In genomic region chr17:50289268-50289667, GRCh38 we compare ENCODE assay signal across 10 cellular contexts. TPM values are rescaled to one million over a fixed set of nuclear protein-coding genes. Genes with fewer than 3 reads are reported as not detected.
DNase-seq lines count a peak whose midpoint lies in the region; ATAC-seq, FAIRE-seq and TF ChIP-seq lines count a peak whose summit lies in the region.
"Had no signal": no experiment of that assay in that cellular context is flagged by ENCODE, and none has a peak within 500 bp of the region (broad histone marks: within the 10 kb centered on the region; RNA-seq: fewer than 3 reads in every experiment).

No MANE protein-coding gene starts in this region.

- WGBS in right lobe of liver (ENCODE audit: insufficient coverage, low coverage, low lambda C conversion rate, missing lambda C conversion rate) = 50% methylated on average over 2 of the region's 3 CpGs
- 53% methylated on average over 3 of the region's 3 CpGs for WGBS in HepG2 (ENCODE audit: low lambda C conversion rate)
- 10 to 14% methylated on average over 3 of the region's 3 CpGs for WGBS in aorta, 2 donors

- H3K79me2 ChIP-seq in HepG2 (ENCODE audit: insufficient read depth, low read length) = no peaks in the 10 kb centered on the region

- H3K4me2 ChIP-seq in HepG2 (ENCODE audit: low read depth, low read length) = no peak overlapping the region

- in situ Hi-C loops in HepG2 (cut with HindIII; ENCODE audit: extremely low pct_ligation_motif_present, low pct_unique_long_range_greater_than_20kb) = no loop called here

- POLR2A ChIA-PET in HepG2 (lab: Yijun Ruan, JAX) = interaction anchor here (0.9 kb wide), 1 partner anchor 111 kb away, joined by 4 read pairs; no protein-coding TSS in a partner anchor

- CTCF ChIA-PET in HepG2 (lab: Yijun Ruan, JAX; ENCODE audit: low intra/inter-chr PET ratio, low total read pairs) = no interaction called here

- no peaks in the 10 kb centered on the region for H4K20me1 ChIP-seq in HepG2 (ENCODE audit: insufficient read depth, low read length)

- H3K9me3 Mint-ChIP-seq in chondrocyte (ENCODE audit: low read depth) = no peaks in the 10 kb centered on the region
- H3K9me3 Mint-ChIP-seq: CD4-positive, CD25-positive, alpha-beta regulatory T cell had no signal

- TF ChIP-seq POLR2A in right lobe of liver (IDR thresholded peaks at IDR 0.05) = no peak
- no peak for TF ChIP-seq POLR2A in HepG2 (IDR thresholded peaks at IDR 0.05; ENCODE audit: insufficient read depth in 1 of 2, low read depth in 2 of 2, low read length in 2 of 2)

- TF ChIP-seq EP300 in HepG2 (IDR thresholded peaks at IDR 0.05; ENCODE audit: low read depth in 2 of 2, low read length in 2 of 2) (no peak), HepG2 (CRISPR knock-in tag; IDR thresholded peaks at IDR 0.05; ENCODE audit: borderline replicate concordance) (no peak)

- H3K4me3 Mint-ChIP-seq in chondrocyte (ENCODE audit: unreplicated experiment) = peak overlapping the region; percentile 79
- H3K4me3 Mint-ChIP-seq: CD4-positive, CD25-positive, alpha-beta regulatory T cell had no signal

- H3K27ac ChIP-seq in right lobe of liver (peak overlapping the region in 2 of 3 donors; percentile 29 to 65), HepG2 (ENCODE audit: extremely low read length, insufficient read depth, low read length) (no peak overlapping the region), mucosa of rectum (ENCODE audit: low read depth in 2 of 2, low read length in 2 of 2) (peak overlapping the region; percentile 69 to 78), aorta (ENCODE audit: low read depth in 1 of 2, low read length in 2 of 2) (peak overlapping the region; percentile 90 to 96)

- H3K4me3 ChIP-seq in right lobe of liver (no peak overlapping the region), HepG2 (replicated peaks in 1 of 3; ENCODE audit: insufficient read depth in 1 of 3, low read depth in 2 of 3, low read length in 3 of 3) (no peak overlapping the region), mucosa of rectum (ENCODE audit: low read length in 2 of 2) (no peak overlapping the region), aorta (ENCODE audit: low read length in 2 of 2) (peak overlapping the region; percentile 6 to 29)

- H3K9me3 ChIP-seq in right lobe of liver (no peaks in the 10 kb centered on the region), HepG2 (ENCODE audit: low read length) (no peaks in the 10 kb centered on the region), mucosa of rectum (ENCODE audit: control insufficient read depth in 2 of 2, low read length in 2 of 2) (no peaks in the 10 kb centered on the region), aorta (ENCODE audit: control insufficient read depth, low read length) (no peaks in the 10 kb centered on the region)

- H3K36me3 ChIP-seq in right lobe of liver (no peaks in the 10 kb centered on the region), HepG2 (replicated peaks in 1 of 2; ENCODE audit: control insufficient read depth in 1 of 2, insufficient read depth in 2 of 2, low read length in 2 of 2) (no peaks in the 10 kb centered on the region), mucosa of rectum (ENCODE audit: control insufficient read depth in 2 of 2, insufficient read depth in 2 of 2, low read length in 2 of 2) (no peaks in the 10 kb centered on the region), aorta (ENCODE audit: control insufficient read depth in 1 of 2, insufficient read depth in 2 of 2, low read length in 1 of 2) (no peaks in the 10 kb centered on the region)

- ATAC-seq in right lobe of liver (peak in 2 of 4 donors; percentile 4 to 40), HepG2 (no peak), aorta (ENCODE audit: low FRiP score) (peak; percentile 59), HG03175 (IDR thresholded peaks at IDR 0.05; ENCODE audit: unreplicated experiment) (no peak)

- peaks cover 0 to 29% (median 2%) of the 10 kb centered on the region in 4 donors for H3K4me1 ChIP-seq in right lobe of liver
- H3K4me1 ChIP-seq in HepG2 (ENCODE audit: insufficient read depth, low read length) = peaks cover 10% of the 10 kb centered on the region; the same call in 1 of the 2 replicates
- peaks cover 8 to 18% of the 10 kb centered on the region in 2 donors for H3K4me1 ChIP-seq in mucosa of rectum (ENCODE audit: control insufficient read depth in 2 of 2, insufficient read depth in 2 of 2, low read length in 2 of 2)
- no peaks in the 10 kb centered on the region for H3K4me1 ChIP-seq in aorta (ENCODE audit: control insufficient read depth in 1 of 2, insufficient read depth in 2 of 2, low read length in 2 of 2)

- H3K9ac ChIP-seq in HepG2 (ENCODE audit: insufficient read depth, low read depth, low read length) (no peak overlapping the region), mucosa of rectum (ENCODE audit: low read depth in 1 of 2, low read length in 2 of 2) (no peak overlapping the region)

- TF ChIP-seq CTCF in right lobe of liver (IDR thresholded peaks at IDR 0.05) = no peak
- TF ChIP-seq CTCF in HepG2 (CRISPR knock-in tag; IDR thresholded peaks at IDR 0.05) = no peak
- TF ChIP-seq CTCF in chondrocyte (IDR thresholded peaks at IDR 0.05) = no peak

- peaks cover 12% of the 10 kb centered on the region for H3K36me3 Mint-ChIP-seq in chondrocyte (ENCODE audit: low read depth)
- H3K36me3 Mint-ChIP-seq: CD4-positive, CD25-positive, alpha-beta regulatory T cell had no signal

- BruUV-seq in HepG2 (replicated peaks; lab: Mats Ljungman, UMichigan) = no TSS peak

- H3K27me3 Mint-ChIP-seq in chondrocyte (ENCODE audit: low read depth) = no peaks in the 10 kb centered on the region

- intact Hi-C loops in right lobe of liver (cut with DNase I) (no loop called here), HepG2 (cut with micrococcal nuclease; ENCODE audit: unreplicated experiment) (no loop called here), aorta (cut with DNase I) (no loop called here)

- H2AFZ ChIP-seq in HepG2 (ENCODE audit: low read length) = no peak overlapping the region

- H3K27me3 ChIP-seq in right lobe of liver (no peaks in the 10 kb centered on the region), HepG2 (ENCODE audit: control insufficient read depth in 1 of 2, insufficient read depth in 2 of 2, low read length in 2 of 2) (peaks cover 2 to 14% of the 10 kb centered on the region in 2 experiments; a peak in 3 of 5 replicates), mucosa of rectum (ENCODE audit: control insufficient read depth in 2 of 2, insufficient read depth in 2 of 2, low read length in 2 of 2) (peaks cover 0 to 2% of the 10 kb centered on the region in 2 donors), aorta (ENCODE audit: control insufficient read depth in 1 of 2, insufficient read depth in 2 of 2, low read length in 1 of 2) (no peaks in the 10 kb centered on the region)

- peaks cover 85% of the 10 kb centered on the region for H3K4me1 Mint-ChIP-seq in chondrocyte (ENCODE audit: low read depth)

- no peak for FAIRE-seq in HepG2 (lab: Jason Lieb, UNC)

- H3K27ac Mint-ChIP-seq in chondrocyte (ENCODE audit: unreplicated experiment) = peak overlapping the region; percentile 99

- DNase-seq in right lobe of liver = peak in 1 of 3 donors; percentile 9
- DNase-seq in HepG2 (ENCODE audit: low spot score) = no peak
- peak; percentile 3 for DNase-seq in chondrocyte (ENCODE audit: low spot score)
- peak in 1 of 2 donors; percentile 48 for DNase-seq in aorta
- DNase-seq in LoVo (ENCODE audit: low spot score) = no peak
- DNase-seq in NCI-H69 (lab: John Stamatoyannopoulos, UW) = no peak
- DNase-seq: activated T-cell treated with anti-CD3 and anti-CD28 coated beads, Interleukin-2, amount 50 U/mL, for 1 hour; CD4-positive, CD25-positive, alpha-beta regulatory T cell had no signal

- no peak for TF ChIP-seq RAD21 in HepG2 (CRISPR knock-in tag; IDR thresholded peaks at IDR 0.05)

RNA-seq across cellular contexts. Expression of gene TMEM92, which starts 15.0 kb away (rescaled TPM):
- total RNA-seq in right lobe of liver (10 to 100 TPM in 1 of 6 experiments, 1 to 10 TPM in 5; 1.5 to 20.0 (median 8.7) TPM), HepG2 (2016; rRNA removed; fragmentation: Illumina TruSeq; extraction: Trizol) (not detected in 2 replicates), chondrocyte (1.6 to 1.7 TPM (median 1.7 TPM) in 3 replicates), aorta (1 to 10 TPM in 1 of 2 donors, under 1 TPM in 1; 0.94 to 1.4 TPM)
- total RNA-seq in HepG2 (2016; cell fraction: cytosol; rRNA removed; fragmentation: Illumina TruSeq; extraction: Trizol; ENCODE audit: low read depth) = not detected in 2 replicates
- total RNA-seq in HepG2 (2016; cell fraction: insoluble cytoplasmic fraction; rRNA removed; fragmentation: Illumina TruSeq; extraction: Trizol) = not detected in 2 replicates
- 0.14 TPM in 1 of 2 replicates, not detected in the other for total RNA-seq in HepG2 (2016; cell fraction: membrane; rRNA removed; fragmentation: Illumina TruSeq; extraction: Trizol)
- total RNA-seq in HepG2 (2016; cell fraction: nucleus; rRNA removed; fragmentation: Illumina TruSeq; extraction: Trizol) = not detected in 2 replicates
- polyA plus RNA-seq in HepG2 (2011; rRNA removed) (0.07 and 0.10 TPM in 2 replicates), aorta (10 to 100 TPM in 1 of 2 donors, not detected in 1; 12.4 TPM)
- 0.25 and 0.47 TPM in 2 replicates for polyA plus RNA-seq in HepG2 (2011; cell fraction: cytosol; rRNA removed)
- 0.07 and 0.08 TPM in 2 replicates for polyA plus RNA-seq in HepG2 (2011; cell fraction: nucleus; rRNA removed)
- polyA plus RNA-seq in HepG2 (2012) = 0.11 and 0.31 TPM in 2 replicates
- polyA plus RNA-seq in HepG2 (2016; cell fraction: cytosol; fragmentation: Illumina TruSeq; extraction: Trizol; ENCODE audit: low read depth) = 0.05 and 0.06 TPM in 2 replicates
- polyA plus RNA-seq in HepG2 (2016; cell fraction: insoluble cytoplasmic fraction; fragmentation: Illumina TruSeq; extraction: Trizol; ENCODE audit: low read depth) = not detected in 2 replicates
- polyA plus RNA-seq in HepG2 (2016; cell fraction: membrane; fragmentation: Illumina TruSeq; extraction: Trizol; ENCODE audit: low read depth) = 0.23 TPM in 1 of 2 replicates, not detected in the other
- not detected in 2 replicates for polyA plus RNA-seq in HepG2 (2016; cell fraction: nucleus; fragmentation: Illumina TruSeq; extraction: Trizol; ENCODE audit: insufficient read depth, low read depth)
- polyA minus RNA-seq in HepG2 (2011; rRNA and poly(A)+ RNA removed; ENCODE audit: low replicate concordance) = 0.32 and 15.1 TPM in 2 replicates
- polyA minus RNA-seq in HepG2 (2011; cell fraction: cytosol; rRNA and poly(A)+ RNA removed) = not detected in 2 replicates
- not detected in 2 replicates for polyA minus RNA-seq in HepG2 (2011; cell fraction: nucleus; rRNA and poly(A)+ RNA removed)
- total RNA-seq: CD4-positive, CD25-positive, alpha-beta regulatory T cell had no signal
- polyA plus RNA-seq: CD4-positive, CD25-positive, alpha-beta regulatory T cell had no signal

RNA-seq across cellular contexts. Expression of gene XYLT2, which starts 56.7 kb away (rescaled TPM):
- total RNA-seq in right lobe of liver (10 to 100 TPM in 3 of 6 experiments, 1 to 10 TPM in 3; 7.0 to 13.8 (median 9.4) TPM), HepG2 (2016; rRNA removed; fragmentation: Illumina TruSeq; extraction: Trizol) (7.5 and 22.1 TPM in 2 replicates), chondrocyte (33.5 to 34.1 TPM (median 33.7 TPM) in 3 replicates), aorta (10 to 100 TPM; 16.4 to 22.2 TPM)
- 10.5 and 11.7 TPM in 2 replicates for total RNA-seq in HepG2 (2016; cell fraction: cytosol; rRNA removed; fragmentation: Illumina TruSeq; extraction: Trizol; ENCODE audit: low read depth)
- 6.2 and 23.3 TPM in 2 replicates for total RNA-seq in HepG2 (2016; cell fraction: insoluble cytoplasmic fraction; rRNA removed; fragmentation: Illumina TruSeq; extraction: Trizol)
- 9.8 and 10.1 TPM in 2 replicates for total RNA-seq in HepG2 (2016; cell fraction: membrane; rRNA removed; fragmentation: Illumina TruSeq; extraction: Trizol)
- 20.2 and 23.1 TPM in 2 replicates for total RNA-seq in HepG2 (2016; cell fraction: nucleus; rRNA removed; fragmentation: Illumina TruSeq; extraction: Trizol)
- polyA plus RNA-seq in HepG2 (2011; rRNA removed) (17.0 and 22.7 TPM in 2 replicates), aorta (10 to 100 TPM in 1 of 2 donors, 1 to 10 TPM in 1; 4.0 to 19.3 TPM)
- polyA plus RNA-seq in HepG2 (2011; cell fraction: cytosol; rRNA removed) = 9.6 and 15.4 TPM in 2 replicates
- 39.0 and 41.1 TPM in 2 replicates for polyA plus RNA-seq in HepG2 (2011; cell fraction: nucleus; rRNA removed)
- 13.3 and 17.4 TPM in 2 replicates for polyA plus RNA-seq in HepG2 (2012)
- 1.4 and 1.5 TPM in 2 replicates for polyA plus RNA-seq in HepG2 (2016; cell fraction: cytosol; fragmentation: Illumina TruSeq; extraction: Trizol; ENCODE audit: low read depth)
- polyA plus RNA-seq in HepG2 (2016; cell fraction: insoluble cytoplasmic fraction; fragmentation: Illumina TruSeq; extraction: Trizol; ENCODE audit: low read depth) = 4.9 and 6.1 TPM in 2 replicates
- polyA plus RNA-seq in HepG2 (2016; cell fraction: membrane; fragmentation: Illumina TruSeq; extraction: Trizol; ENCODE audit: low read depth) = 2.1 and 2.5 TPM in 2 replicates
- polyA plus RNA-seq in HepG2 (2016; cell fraction: nucleus; fragmentation: Illumina TruSeq; extraction: Trizol; ENCODE audit: insufficient read depth, low read depth) = 37.4 and 38.2 TPM in 2 replicates
- 34.0 and 72.4 TPM in 2 replicates for polyA minus RNA-seq in HepG2 (2011; rRNA and poly(A)+ RNA removed; ENCODE audit: low replicate concordance)
- 22.9 and 27.6 TPM in 2 replicates for polyA minus RNA-seq in HepG2 (2011; cell fraction: cytosol; rRNA and poly(A)+ RNA removed)
- 14.0 and 16.7 TPM in 2 replicates for polyA minus RNA-seq in HepG2 (2011; cell fraction: nucleus; rRNA and poly(A)+ RNA removed)

Comparison
In these comparisons a context has a peak if more than half of its experiments do, and no peak if none do; other contexts are left out.
1. H3K4me3 ChIP-seq: peak in aorta (2 of 2); none in right lobe of liver (0 of 3), HepG2 (0 of 3) and mucosa of rectum (0 of 2).